22 cellular contexts compared by ENCODE assay signal in the genomic region with DNA sequence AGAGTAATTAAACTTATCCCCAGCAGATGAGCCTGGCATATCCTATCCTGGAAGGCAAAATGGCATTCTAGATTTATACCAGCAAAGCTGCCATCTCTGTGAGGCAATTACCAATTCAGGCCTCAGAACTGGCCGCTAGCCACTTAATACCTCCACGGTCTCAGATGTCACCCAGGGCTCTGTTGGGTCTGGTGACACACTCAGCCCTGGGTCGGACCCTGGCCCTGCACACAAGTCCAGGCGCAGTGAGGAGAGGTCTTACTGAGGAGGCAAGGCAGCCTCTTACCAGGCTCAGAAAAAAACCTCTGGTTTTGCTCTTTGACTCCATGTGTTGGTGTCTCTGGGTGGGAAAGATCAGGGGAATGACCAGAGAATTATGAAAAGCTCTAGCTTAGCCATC.
"Had no signal": no experiment of that assay in that cellular context is flagged by ENCODE, and none has a peak within 500 bp of the region (broad histone marks: within the 10 kb centered on the region; RNA-seq: fewer than 3 reads in every experiment).

No MANE protein-coding gene starts in this region.

- ATAC-seq: effector memory CD8-positive, alpha-beta T cell; esophagus mucosa; foreskin keratinocyte; gastrocnemius medialis; gastroesophageal sphincter; heart left ventricle; heart right ventricle had no signal

- H3K9me3 Mint-ChIP-seq: dendritic cell treated with granulocyte-macrophage colony-stimulating factor and Interleukin-4, amounts not matched to agents 40 ng/mL and 50 ng/mL, for 4 days; effector memory CD8-positive, alpha-beta T cell had no signal

- H3K27ac Mint-ChIP-seq: dendritic cell treated with granulocyte-macrophage colony-stimulating factor and Interleukin-4, amounts not matched to agents 40 ng/mL and 50 ng/mL, for 4 days; effector memory CD8-positive, alpha-beta T cell; endodermal cell had no signal

- DNase-seq: colonic mucosa; cortex of kidney; dermis blood vessel endothelial cell; dorsolateral prefrontal cortex; effector CD4-positive, alpha-beta T cell; effector CD8-positive, alpha-beta T cell; effector memory CD4-positive, alpha-beta T cell; effector memory CD8-positive, alpha-beta T cell; endodermal cell; erythroblast; esophagus squamous epithelium; foreskin fibroblast; foreskin keratinocyte; foreskin melanocyte; gastrocnemius medialis; glutamatergic neuron; head of caudate nucleus; heart left ventricle; heart right ventricle had no signal

- H3K4me3 Mint-ChIP-seq: dendritic cell treated with granulocyte-macrophage colony-stimulating factor and Interleukin-4, amounts not matched to agents 40 ng/mL and 50 ng/mL, for 4 days; effector memory CD8-positive, alpha-beta T cell; endodermal cell had no signal
